33 cellular contexts compared by ENCODE assay signal in the genomic region with DNA sequence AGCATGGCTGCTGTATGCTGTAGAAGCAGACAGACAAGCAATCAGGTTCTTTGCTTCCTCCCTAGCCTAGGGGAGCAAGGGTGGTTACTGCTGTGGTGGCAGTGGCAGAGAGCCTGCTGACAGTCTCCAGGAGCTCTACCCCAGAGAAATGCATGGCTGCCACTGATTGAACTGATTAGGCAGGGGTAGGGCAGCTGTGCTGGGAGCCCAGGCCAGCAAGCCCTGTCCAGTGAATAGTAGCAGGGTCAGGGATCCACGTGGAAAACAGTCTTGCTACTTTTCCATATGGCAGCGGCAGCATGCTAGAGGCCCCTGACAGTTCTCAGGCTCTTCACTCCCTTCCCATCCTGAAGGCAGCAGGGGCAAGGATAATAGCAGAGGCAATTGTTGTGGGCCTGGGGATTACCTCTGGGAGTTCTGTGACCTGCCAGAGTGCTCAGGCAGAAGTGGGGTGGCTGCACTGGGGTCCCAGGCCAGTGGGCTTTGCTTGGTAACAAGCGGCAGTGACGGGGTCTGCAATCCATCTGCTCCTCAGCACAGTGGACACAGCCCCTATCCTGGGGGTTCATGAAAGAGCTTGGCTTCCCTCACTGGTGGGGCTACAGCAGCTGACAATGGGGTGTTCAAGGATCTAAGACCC.
"Had no signal": no experiment of that assay in that cellular context is flagged by ENCODE, and none has a peak within 500 bp of the region (broad histone marks: within the 10 kb centered on the region; RNA-seq: fewer than 3 reads in every experiment).

No MANE protein-coding gene starts in this region.

- H3K27me3 ChIP-seq: ascending aorta, cardiac muscle cell, SJCRH30 had no signal

- ATAC-seq: activated CD8-positive, alpha-beta T cell treated with anti-CD3 and anti-CD28 coated beads for 36 hours; activated T-cell treated with anti-CD3 and anti-CD28 coated beads, Interleukin-2, amount 50 U/mL, for 72 hours; activated T-helper 17 cell treated with anti-CD3 and anti-CD28 coated beads, Interleukin-2, amount 50 U/mL, for 72 hours; K562; Panc1 had no signal

- DNase-seq: activated B cell treated with CpG ODN at 0.5 μM for 24 hours; activated CD4-positive, alpha-beta T cell treated with anti-CD3 and anti-CD28 coated beads for 4 hours; activated CD4-positive, alpha-beta T cell treated with anti-CD3 and anti-CD28 coated beads, Interleukin-2, amount 50 U/mL, for 4 hours; activated CD4-positive, CD25-positive, alpha-beta regulatory T cell treated with anti-CD3 and anti-CD28 coated beads, Interleukin-2, amount 50 U/mL, for 72 hours; activated CD8-positive, alpha-beta T cell treated with anti-CD3 and anti-CD28 coated beads for 36 hours; activated effector memory CD4-positive, alpha-beta T cell treated with anti-CD3 and anti-CD28 coated beads, Interleukin-2, amount 50 U/mL, for 16 hours; activated naive CD4-positive, alpha-beta T cell; activated naive CD4-positive, alpha-beta T cell treated with anti-CD3 and anti-CD28 coated beads, Interleukin-2, amount 50 U/mL, for 16 hours; activated naive CD8-positive, alpha-beta T cell treated with anti-CD3 and anti-CD28 coated beads for 36 hours; activated T-cell treated with anti-CD3 and anti-CD28 coated beads, Interleukin-2, amount 50 U/mL, for 1 hour; activated T-cell treated with anti-CD3 and anti-CD28 coated beads, Interleukin-2, amount 50 U/mL, for 72 hours; amniotic stem cell; NCI-H1105; NCI-H1417 treated with DMSO at 0.1 percent for 48 hours; NCI-H187 treated with DMSO at 0.1 percent for 48 hours; NCI-H2081 treated with DMSO at 0.1 percent for 48 hours; NCI-H226; NCI-H446 treated with DMSO at 0.1 percent for 48 hours; NCI-H524; NCI-H69; NCI-H82; SHP77; SJCRH30; SW 1271; T-helper 1 cell; T-helper 2 cell; T-helper 9 cell had no signal

- H3K27ac ChIP-seq: ascending aorta, cardiac muscle cell, SJCRH30, VCaP had no signal

- H3K4me1 ChIP-seq: ascending aorta, SJCRH30 had no signal

- H3K4me3 ChIP-seq: ascending aorta, cardiac muscle cell, K562, SJCRH30 had no signal

- H3K9me3 ChIP-seq: SJCRH30 had no signal

- H3K36me3 ChIP-seq: ascending aorta, cardiac muscle cell, SJCRH30 had no signal
